ENCODE assay signal across 22 cellular contexts in the genomic region with DNA sequence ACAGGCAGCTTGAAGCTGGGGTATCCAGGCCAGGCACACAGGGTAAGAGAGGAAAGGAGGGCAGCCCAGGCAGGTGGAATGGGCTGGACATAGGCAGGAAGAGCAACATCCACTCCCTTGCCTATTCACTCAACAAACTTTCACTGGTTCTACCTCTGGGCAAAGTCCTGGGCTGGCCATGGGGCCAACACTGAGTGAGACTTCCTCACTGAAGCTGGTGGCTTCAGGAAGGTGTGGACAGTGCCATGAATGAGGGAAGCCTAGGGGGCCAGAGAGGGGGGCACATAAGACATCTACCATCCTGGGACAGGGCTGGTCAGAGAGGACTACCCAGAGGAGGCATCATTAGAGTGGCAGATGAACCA. TPM values are rescaled to one million over a fixed set of nuclear protein-coding genes. Genes with fewer than 3 reads are reported as not detected.
DNase-seq lines count a peak whose midpoint lies in the region; ATAC-seq, FAIRE-seq and TF ChIP-seq lines count a peak whose summit lies in the region.
"Had no signal": no experiment of that assay in that cellular context is flagged by ENCODE, and none has a peak within 500 bp of the region (broad histone marks: within the 10 kb centered on the region; RNA-seq: fewer than 3 reads in every experiment).

No MANE protein-coding gene starts in this region.

- TF ChIP-seq RAD21 in GM12878 (IDR thresholded peaks at IDR 0.05; ENCODE audit: insufficient read depth, low read depth, low read length) = no peak

- FAIRE-seq in GM12878 (lab: Jason Lieb, UNC) = peak; percentile 41

- SMC1A ChIA-PET in GM12878 (lab: Charles Lee; ENCODE audit: uncharacterized antibody, unreplicated experiment) = interaction anchor here (1.1 to 2.0 kb wide), 3 partner anchors 37 to 143 kb away, joined by 3 to 5 read pairs (median 4); no protein-coding TSS in a partner anchor

- ATAC-seq in GM12878 (no peak), body of pancreas (no peak), HG02884 (IDR thresholded peaks at IDR 0.05; ENCODE audit: unreplicated experiment) (no peak)
- no peak for ATAC-seq in naive thymus-derived CD8-positive, alpha-beta T cell
- no peak for ATAC-seq in activated T-cell treated with anti-CD3 and anti-CD28 coated beads, Interleukin-2, amount 50 U/mL, for 4 hours

- no peak for TF ChIP-seq EP300 in GM12878 (IDR thresholded peaks at IDR 0.05; ENCODE audit: borderline replicate concordance in 1 of 2, control insufficient read depth in 1 of 2, low read depth in 2 of 2, low read length in 2 of 2)

- H4K20me1 ChIP-seq in GM12878 (ENCODE audit: control insufficient read depth, insufficient read depth) = no peaks in the 10 kb centered on the region

- RAD21 ChIA-PET in GM12878 (lab: Charles Lee; ENCODE audit: unreplicated experiment) = interaction anchor here (0.7 kb wide), 2 partner anchors 123 to 149 kb away, joined by 3 to 6 read pairs; no protein-coding TSS in a partner anchor

- DNase-seq in activated naive CD4-positive, alpha-beta T cell treated with anti-CD3 and anti-CD28 coated beads, Interleukin-2, amount 10 ng/mL, durations not matched to agents 7 days and 5 days = no peak
- DNase-seq in activated naive CD4-positive, alpha-beta T cell treated with anti-CD3 and anti-CD28 coated beads, Interleukin-2, amount 50 U/mL, for 16 hours = no peak
- DNase-seq in Peyer's patch (peak in 2 of 3 donors; percentile 69 to 79), GM12878 (ENCODE audit: low read depth, low spot score) (no peak), body of pancreas (no peak)
- no peak for DNase-seq in naive thymus-derived CD8-positive, alpha-beta T cell
- no peak for DNase-seq in activated T-cell treated with anti-CD3 and anti-CD28 coated beads, Interleukin-2, amount 50 U/mL, for 4 hours
- DNase-seq: ACHN; activated T-cell treated with anti-CD3 and anti-CD28 coated beads, Interleukin-2, amount 50 U/mL, for 48 hours; central memory CD4-positive, alpha-beta T cell; DND-41; HFFc6; left ventricle myocardium inferior; MV-4-11; NCI-H1930; NCI-H446 treated with DMSO at 0.1 percent for 48 hours; NK-92 treated with Interleukin-12 subunit alpha and Interleukin-12 subunit beta, amount 100 ng/mL, for 24 hours; nucleus accumbens; retina; stimulated activated CD4-positive, alpha-beta T cell treated with anti-CD3 and anti-CD28 coated beads, Interleukin-15, amount 100 ng/mL, for 24 hours had no signal

- H3K36me3 ChIP-seq in Peyer's patch (no peaks in the 10 kb centered on the region), GM12878 (ENCODE audit: control insufficient read depth in 2 of 2, insufficient read depth in 2 of 2, low read length in 1 of 2) (no peaks in the 10 kb centered on the region), body of pancreas (replicated peaks in 1 of 2; ENCODE audit: insufficient read depth in 1 of 2, low read depth in 2 of 2) (no peaks in the 10 kb centered on the region)
- H3K36me3 ChIP-seq: left ventricle myocardium inferior had no signal

- H3K9ac ChIP-seq in GM12878 (ENCODE audit: control insufficient read depth, insufficient read depth, low read length) = no peak overlapping the region

- in situ Hi-C loops in GM12878 (cut with MboI) = no loop called here

- BruUV-seq in GM12878 (replicated peaks; lab: Mats Ljungman, UMichigan) = no TSS peak

- no peaks in the 10 kb centered on the region for H3K27me3 ChIP-seq in Peyer's patch
- H3K27me3 ChIP-seq in GM12878 (replicated peaks in 1 of 2; ENCODE audit: control insufficient read depth in 2 of 2, insufficient read depth in 2 of 2, low read length in 1 of 2) = no peaks in the 10 kb centered on the region; a peak in 1 of 4 replicates
- H3K27me3 ChIP-seq in body of pancreas = no peaks in the 10 kb centered on the region

- H3K4me3 ChIP-seq in Peyer's patch (peak overlapping the region in 1 of 4 donors; percentile 11), GM12878 (no peak overlapping the region), body of pancreas (no peak overlapping the region)
- H3K4me3 ChIP-seq: left ventricle myocardium inferior had no signal

- peaks cover 3% of the 10 kb centered on the region for H3K27me3 Mint-ChIP-seq in activated naive CD4-positive, alpha-beta T cell treated with anti-CD3 and anti-CD28 coated beads, Interleukin-2, amount 10 ng/mL, durations not matched to agents 7 days and 5 days
- peaks cover 0 to 2% (median 0%) of the 10 kb centered on the region in 5 donors for H3K27me3 Mint-ChIP-seq in naive thymus-derived CD8-positive, alpha-beta T cell
- no peaks in the 10 kb centered on the region for H3K27me3 Mint-ChIP-seq in activated T-cell treated with anti-CD3 and anti-CD28 coated beads, Interleukin-2, amount 50 U/mL, for 4 hours (ENCODE audit: low read depth)

- intact Hi-C loops in GM12878 (cut with micrococcal nuclease; ENCODE audit: unreplicated experiment) (no loop called here), body of pancreas (cut with DNase I) (no loop called here)

- CTCF ChIA-PET in activated naive CD4-positive, alpha-beta T cell treated with anti-CD3 and anti-CD28 coated beads, Interleukin-2, amount 10 ng/mL, durations not matched to agents 7 days and 5 days (lab: Charles Lee) = interaction anchor here (1.3 kb wide), 1 partner anchor 19 kb away, joined by 3 read pairs; no protein-coding TSS in a partner anchor
- CTCF ChIA-PET in GM12878 (lab: Yijun Ruan, JAX) = interaction anchor here (0.8 to 0.9 kb wide), 2 partner anchors 8 to 35 kb away, joined by 3 to 5 read pairs; no protein-coding TSS in a partner anchor

- no peak overlapping the region for H3K4me3 Mint-ChIP-seq in activated naive CD4-positive, alpha-beta T cell treated with anti-CD3 and anti-CD28 coated beads, Interleukin-2, amount 10 ng/mL, durations not matched to agents 7 days and 5 days
- peak overlapping the region in 9 of 10 donors; percentile 44 to 80 (median 65) for H3K4me3 Mint-ChIP-seq in naive thymus-derived CD8-positive, alpha-beta T cell
- H3K4me3 Mint-ChIP-seq in activated T-cell treated with anti-CD3 and anti-CD28 coated beads, Interleukin-2, amount 50 U/mL, for 4 hours = no peak overlapping the region
- H3K4me3 Mint-ChIP-seq: CD14-positive monocyte, HFFc6 had no signal

- H3K4me1 ChIP-seq in Peyer's patch = peaks cover 0 to 41% (median 4%) of the 10 kb centered on the region in 4 donors
- H3K4me1 ChIP-seq in GM12878 (ENCODE audit: control insufficient read depth, insufficient read depth, low read length) = peaks cover 4% of the 10 kb centered on the region
- peaks cover 10% of the 10 kb centered on the region for H3K4me1 ChIP-seq in body of pancreas

- H3K9me3 ChIP-seq in Peyer's patch (no peaks in the 10 kb centered on the region), GM12878 (replicated peaks; ENCODE audit: control insufficient read depth, insufficient read depth, low read length) (no peaks in the 10 kb centered on the region), body of pancreas (no peaks in the 10 kb centered on the region)
- H3K9me3 ChIP-seq: left ventricle myocardium inferior had no signal

- H3K27ac ChIP-seq in Peyer's patch = peak overlapping the region in 3 of 4 donors; percentile 54 to 85 (median 71)
- H3K27ac ChIP-seq in GM12878 (ENCODE audit: control insufficient read depth, insufficient read depth) = no peak overlapping the region
- H3K27ac ChIP-seq in body of pancreas = no peak overlapping the region
- H3K27ac ChIP-seq: left ventricle myocardium inferior had no signal

- POLR2A ChIA-PET in GM12878 (lab: Charles Lee) = interaction anchor here (0.5 to 0.6 kb wide), 2 partner anchors 118 to 460 kb away, joined by 3 to 4 read pairs; no protein-coding TSS in a partner anchor
- POLR2A ChIA-PET in naive thymus-derived CD8-positive, alpha-beta T cell (lab: Charles Lee) = interaction anchor here (0.6 to 4.6 kb wide), 8 partner anchors 12 to 53 kb away, joined by 3 to 37 read pairs (median 4); no protein-coding TSS in a partner anchor

- no peaks in the 10 kb centered on the region for H3K79me2 ChIP-seq in GM12878 (ENCODE audit: control insufficient read depth, insufficient read depth, low read length)

- H3K36me3 Mint-ChIP-seq in activated naive CD4-positive, alpha-beta T cell treated with anti-CD3 and anti-CD28 coated beads, Interleukin-2, amount 10 ng/mL, durations not matched to agents 7 days and 5 days = no peaks in the 10 kb centered on the region
- no peaks in the 10 kb centered on the region for H3K36me3 Mint-ChIP-seq in naive thymus-derived CD8-positive, alpha-beta T cell
- no peaks in the 10 kb centered on the region for H3K36me3 Mint-ChIP-seq in activated T-cell treated with anti-CD3 and anti-CD28 coated beads, Interleukin-2, amount 50 U/mL, for 4 hours (ENCODE audit: insufficient read depth)
- H3K36me3 Mint-ChIP-seq: CD14-positive monocyte had no signal

- no peaks in the 10 kb centered on the region for H3K9me3 Mint-ChIP-seq in activated naive CD4-positive, alpha-beta T cell treated with anti-CD3 and anti-CD28 coated beads, Interleukin-2, amount 10 ng/mL, durations not matched to agents 7 days and 5 days
- H3K9me3 Mint-ChIP-seq in naive thymus-derived CD8-positive, alpha-beta T cell = no peaks in the 10 kb centered on the region
- H3K9me3 Mint-ChIP-seq in activated T-cell treated with anti-CD3 and anti-CD28 coated beads, Interleukin-2, amount 50 U/mL, for 4 hours = no peaks in the 10 kb centered on the region
- H3K9me3 Mint-ChIP-seq: HFFc6 had no signal

- no peak overlapping the region for H2AFZ ChIP-seq in GM12878 (ENCODE audit: control insufficient read depth, low read depth, low read length)

- peak overlapping the region; percentile 94 for H3K27ac Mint-ChIP-seq in activated naive CD4-positive, alpha-beta T cell treated with anti-CD3 and anti-CD28 coated beads, Interleukin-2, amount 10 ng/mL, durations not matched to agents 7 days and 5 days
- peak overlapping the region; percentile 85 to 95 (median 88) for H3K27ac Mint-ChIP-seq in naive thymus-derived CD8-positive, alpha-beta T cell
- H3K27ac Mint-ChIP-seq: CD14-positive monocyte, HFFc6 had no signal

- TF ChIP-seq POLR2A in Peyer's patch (IDR thresholded peaks at IDR 0.05) (peak in 1 of 2 donors; percentile 22), GM12878 (IDR thresholded peaks at IDR 0.05; ENCODE audit: low read depth, low read length) (no peak), body of pancreas (IDR thresholded peaks at IDR 0.05) (no peak)

- no peak overlapping the region for H3K4me2 ChIP-seq in GM12878 (ENCODE audit: control insufficient read depth, insufficient read depth)

- peaks cover 41% of the 10 kb centered on the region for H3K4me1 Mint-ChIP-seq in activated naive CD4-positive, alpha-beta T cell treated with anti-CD3 and anti-CD28 coated beads, Interleukin-2, amount 10 ng/mL, durations not matched to agents 7 days and 5 days
- H3K4me1 Mint-ChIP-seq in naive thymus-derived CD8-positive, alpha-beta T cell = peaks cover 33 to 67% (median 52%) of the 10 kb centered on the region in 4 donors
- peaks cover 42% of the 10 kb centered on the region for H3K4me1 Mint-ChIP-seq in activated T-cell treated with anti-CD3 and anti-CD28 coated beads, Interleukin-2, amount 50 U/mL, for 4 hours (ENCODE audit: low read depth)

- no peak for TF ChIP-seq CTCF in Peyer's patch (IDR thresholded peaks at IDR 0.05)
- TF ChIP-seq CTCF in GM12878 (IDR thresholded peaks at IDR 0.05 in 2 of 3, conservative IDR thresholded peaks at IDR 0.05 in 1 of 3; ENCODE audit: control insufficient read depth in 2 of 3, extremely low read depth in 1 of 3, insufficient read depth in 1 of 3, low read depth in 3 of 3, low read length in 3 of 3) = no peak
- TF ChIP-seq CTCF in body of pancreas (IDR thresholded peaks at IDR 0.05) = no peak

RNA-seq across cellular contexts. Expression of a gene that starts 44.9 kb away (rescaled TPM):
- total RNA-seq in Peyer's patch = 10 to 100 TPM; 43.8 to 75.1 (median 59.5) TPM
- 92.0 and 98.0 TPM in 2 replicates for total RNA-seq in GM12878 (2013; cell fraction: nucleolus; rRNA removed)
- total RNA-seq in GM12878 (2014; rRNA removed) = 28.4 TPM in 2 replicates
- total RNA-seq in GM12878 (2014; rRNA removed; fragmentation: Illumina TruSeq; extraction: Trizol) = 26.4 and 26.9 TPM in 2 replicates
- total RNA-seq in GM12878 (2021) = 52.9 and 56.9 TPM in 2 replicates
- polyA plus RNA-seq in GM12878 (2011; ENCODE audit: low read depth) = 8.2 TPM
- 16.7 and 23.9 TPM in 2 replicates for polyA plus RNA-seq in GM12878 (2011; rRNA removed)
- polyA plus RNA-seq in GM12878 (2011; cell fraction: cytosol; rRNA removed) = 24.2 and 25.6 TPM in 2 replicates
- polyA plus RNA-seq in GM12878 (2011; cell fraction: nucleus; rRNA removed) = 21.6 and 21.7 TPM in 2 replicates
- 14.0 and 15.1 TPM in 2 replicates for polyA plus RNA-seq in GM12878 (2012)
- polyA plus RNA-seq in GM12878 (2014; fragmentation: Illumina TruSeq; extraction: Trizol) = 21.0 and 23.4 TPM in 2 replicates
- polyA plus RNA-seq in GM12878 (2014; fragmentation: Nextera tagmentation; extraction: Ambion mirVana) = under 1 TPM; 0.69 to 0.89 TPM
- polyA plus RNA-seq in GM12878 (2014; rRNA removed) = 19.3 and 21.8 TPM in 2 replicates
- under 1 TPM; 0.64 to 0.80 TPM for polyA plus RNA-seq in GM12878 (2016; fragmentation: Nextera tagmentation; extraction: Ambion mirVana)
- 60.0 and 66.1 TPM in 2 replicates for polyA minus RNA-seq in GM12878 (2011; rRNA and poly(A)+ RNA removed)
- polyA minus RNA-seq in GM12878 (2011; cell fraction: cytosol; rRNA and poly(A)+ RNA removed) = 26.2 and 29.5 TPM in 2 replicates
- polyA minus RNA-seq in GM12878 (2011; cell fraction: nucleus; rRNA and poly(A)+ RNA removed) = 24.1 and 33.6 TPM in 2 replicates
- 100 to 1,000 TPM in 1 of 2 experiments, 10 to 100 TPM in 1; 98.2 to 109 TPM for total RNA-seq in naive thymus-derived CD8-positive, alpha-beta T cell
- polyA plus RNA-seq in naive thymus-derived CD8-positive, alpha-beta T cell = 1 to 10 TPM; 1.3 to 3.4 (median 2.4) TPM
- 10 to 100 TPM; 17.8 to 19.7 TPM for total RNA-seq in body of pancreas
- 10 to 100 TPM; 68.1 to 74.4 (median 69.9) TPM for total RNA-seq in activated T-cell treated with anti-CD3 and anti-CD28 coated beads, Interleukin-2, amount 50 U/mL, for 4 hours

Comparison
In these comparisons a context has a peak if more than half of its experiments do, and no peak if none do; other contexts are left out.
1. DNase-seq: peak in Peyer's patch (2 of 3); none in activated naive CD4-positive, alpha-beta T cell treated with anti-CD3 and anti-CD28 coated beads, Interleukin-2, amount 10 ng/mL, durations not matched to agents 7 days and 5 days (single experiment), activated naive CD4-positive, alpha-beta T cell treated with anti-CD3 and anti-CD28 coated beads, Interleukin-2, amount 50 U/mL, for 16 hours (single experiment), GM12878 (single experiment), naive thymus-derived CD8-positive, alpha-beta T cell (0 of 10), body of pancreas (0 of 4) and activated T-cell treated with anti-CD3 and anti-CD28 coated beads, Interleukin-2, amount 50 U/mL, for 4 hours (single experiment).
2. H3K4me3 Mint-ChIP-seq: peak in naive thymus-derived CD8-positive, alpha-beta T cell (9 of 10); none in activated naive CD4-positive, alpha-beta T cell treated with anti-CD3 and anti-CD28 coated beads, Interleukin-2, amount 10 ng/mL, durations not matched to agents 7 days and 5 days (single experiment) and activated T-cell treated with anti-CD3 and anti-CD28 coated beads, Interleukin-2, amount 50 U/mL, for 4 hours (single experiment).
3. H3K27ac ChIP-seq: peak in Peyer's patch (3 of 4); none in GM12878 (single experiment) and body of pancreas (0 of 4).